In genomic region chr1:54679055-54679643, GRCh38 we compare ENCODE assay signal across 34 cellular contexts. TPM values are rescaled to one million over a fixed set of nuclear protein-coding genes. Genes with fewer than 3 reads are reported as not detected.
"Had no signal": no experiment of that assay in that cellular context is flagged by ENCODE, and none has a peak within 500 bp of the region (broad histone marks: within the 10 kb centered on the region; RNA-seq: fewer than 3 reads in every experiment).

No MANE protein-coding gene starts in this region.

- H3K27me3 Mint-ChIP-seq: activated CD4-positive, alpha-beta T cell treated with anti-CD3 and anti-CD28 coated beads for 36 hours; effector memory CD8-positive, alpha-beta T cell; stimulated activated naive CD8-positive, alpha-beta T cell treated with anti-CD3 and anti-CD28 coated beads, Interleukin-15, Interleukin-2, amounts not matched to agents 100 ng/mL and 50 ng/mL, for 24 hours; T-cell had no signal

- H3K27me3 ChIP-seq: ascending aorta, cardiac muscle cell, right atrium auricular region, thyroid gland, upper lobe of left lung had no signal

- H3K27ac ChIP-seq: ascending aorta, cardiac muscle cell, right atrium auricular region, thyroid gland, upper lobe of left lung had no signal

- H3K36me3 ChIP-seq: cardiac muscle cell, right atrium auricular region, upper lobe of left lung had no signal

- H3K9me3 Mint-ChIP-seq: activated naive CD4-positive, alpha-beta T cell treated with anti-CD3 and anti-CD28 coated beads for 36 hours; activated naive CD8-positive, alpha-beta T cell treated with anti-CD3 and anti-CD28 coated beads, Interleukin-2, amount 10 ng/mL, durations not matched to agents 7 days and 5 days; activated T-cell treated with anti-CD3 and anti-CD28 coated beads, Interleukin-2, amount 50 U/mL, for 72 hours; brain; effector memory CD8-positive, alpha-beta T cell; mesothelial cell of epicardium; naive B cell; stimulated activated naive CD8-positive, alpha-beta T cell treated with anti-CD3 and anti-CD28 coated beads, Interleukin-15, Interleukin-2, amounts not matched to agents 100 ng/mL and 50 ng/mL, for 24 hours; T-cell; T-helper 2 cell treated with Interferon-gamma antibody and Interleukin-4, amounts not matched to agents 5 μg/mL and 100 μg/mL, for 36 hours had no signal

- H3K27ac Mint-ChIP-seq: activated CD4-positive, alpha-beta T cell treated with anti-CD3 and anti-CD28 coated beads for 36 hours; activated naive CD4-positive, alpha-beta T cell treated with anti-CD3 and anti-CD28 coated beads for 36 hours; activated naive CD8-positive, alpha-beta T cell treated with anti-CD3 and anti-CD28 coated beads, Interleukin-2, amount 10 ng/mL, durations not matched to agents 7 days and 5 days; activated T-cell treated with anti-CD3 and anti-CD28 coated beads, Interleukin-2, amount 50 U/mL, for 72 hours; brain; effector memory CD8-positive, alpha-beta T cell; mesothelial cell of epicardium; stimulated activated naive CD8-positive, alpha-beta T cell treated with anti-CD3 and anti-CD28 coated beads, Interleukin-15, Interleukin-2, amounts not matched to agents 100 ng/mL and 50 ng/mL, for 24 hours; T-cell; T-helper 2 cell treated with Interferon-gamma antibody and Interleukin-4, amounts not matched to agents 5 μg/mL and 100 μg/mL, for 36 hours had no signal

- H3K4me3 Mint-ChIP-seq: activated CD4-positive, alpha-beta T cell treated with anti-CD3 and anti-CD28 coated beads for 36 hours; activated naive CD4-positive, alpha-beta T cell treated with anti-CD3 and anti-CD28 coated beads for 36 hours; activated naive CD8-positive, alpha-beta T cell treated with anti-CD3 and anti-CD28 coated beads, Interleukin-2, amount 10 ng/mL, durations not matched to agents 7 days and 5 days; activated T-cell treated with anti-CD3 and anti-CD28 coated beads, Interleukin-2, amount 50 U/mL, for 72 hours; brain; effector memory CD8-positive, alpha-beta T cell; mesothelial cell of epicardium; naive B cell; stimulated activated naive CD8-positive, alpha-beta T cell treated with anti-CD3 and anti-CD28 coated beads, Interleukin-15, Interleukin-2, amounts not matched to agents 100 ng/mL and 50 ng/mL, for 24 hours; T-cell; T-helper 2 cell treated with Interferon-gamma antibody and Interleukin-4, amounts not matched to agents 5 μg/mL and 100 μg/mL, for 36 hours had no signal

- DNase-seq: activated CD4-positive, alpha-beta T cell treated with anti-CD3 and anti-CD28 coated beads for 36 hours; activated CD4-positive, CD25-positive, alpha-beta regulatory T cell; activated naive CD4-positive, alpha-beta T cell treated with anti-CD3 and anti-CD28 coated beads for 36 hours; activated naive CD8-positive, alpha-beta T cell treated with anti-CD3 and anti-CD28 coated beads, Interleukin-2, amount 10 ng/mL, durations not matched to agents 7 days and 5 days; activated T-cell treated with anti-CD3 and anti-CD28 coated beads for 4 hours; activated T-cell treated with anti-CD3 and anti-CD28 coated beads, Interleukin-2, amount 50 U/mL, for 72 hours; cortex of kidney; effector memory CD8-positive, alpha-beta T cell; foreskin fibroblast; head of caudate nucleus; hippocampal formation; left cardiac atrium; left ventricle myocardium superior; mammary epithelial cell; naive B cell; stimulated activated CD4-positive, alpha-beta T cell treated with anti-CD3 and anti-CD28 coated beads, Interleukin-15, amount 100 ng/mL, for 24 hours; stimulated activated CD4-positive, alpha-beta T cell treated with anti-CD3 and anti-CD28 coated beads, Interleukin-2, amount 100 ng/mL, for 24 hours; substantia nigra; T-cell; thyroid gland had no signal

- ATAC-seq: activated CD4-positive, alpha-beta T cell treated with anti-CD3 and anti-CD28 coated beads for 36 hours; activated T-cell treated with anti-CD3 and anti-CD28 coated beads, Interleukin-2, amount 50 U/mL, for 72 hours; effector memory CD8-positive, alpha-beta T cell; left ventricle myocardium superior; T-cell had no signal

- H3K4me1 ChIP-seq: ascending aorta, right atrium auricular region, thyroid gland, upper lobe of left lung had no signal

- H3K4me2 ChIP-seq: smooth muscle cell had no signal

- H3K36me3 Mint-ChIP-seq: activated naive CD8-positive, alpha-beta T cell treated with anti-CD3 and anti-CD28 coated beads, Interleukin-2, amount 10 ng/mL, durations not matched to agents 7 days and 5 days; brain; mesothelial cell of epicardium; naive B cell; T-cell had no signal

- H3K4me1 Mint-ChIP-seq: activated CD4-positive, alpha-beta T cell treated with anti-CD3 and anti-CD28 coated beads for 36 hours; mesothelial cell of epicardium; naive B cell; T-cell had no signal

- H3K4me3 ChIP-seq: ascending aorta, cardiac muscle cell, right atrium auricular region, smooth muscle cell, thyroid gland, upper lobe of left lung had no signal

RNA-seq across cellular contexts. Expression of gene MROH7, which starts 37.6 kb away (rescaled TPM):
- total RNA-seq: pulmonary artery endothelial cell had no signal
- polyA plus RNA-seq: keratinocyte, mammary epithelial cell, neural cell had no signal

RNA-seq across cellular contexts. Expression of gene FAM151A, which starts 55.8 kb away (rescaled TPM):
- total RNA-seq: activated CD4-positive, alpha-beta T cell treated with anti-CD3 and anti-CD28 coated beads for 36 hours; activated naive CD4-positive, alpha-beta T cell treated with anti-CD3 and anti-CD28 coated beads for 36 hours; activated naive CD8-positive, alpha-beta T cell treated with anti-CD3 and anti-CD28 coated beads, Interleukin-2, amount 10 ng/mL, durations not matched to agents 7 days and 5 days; activated T-cell treated with anti-CD3 and anti-CD28 coated beads, Interleukin-2, amount 50 U/mL, for 72 hours; ascending aorta; cerebellum; endothelial cell of umbilical vein; mesothelial cell of epicardium; pulmonary artery endothelial cell; smooth muscle cell; T-cell; thyroid gland; upper lobe of left lung had no signal
- polyA plus RNA-seq: endothelial cell of umbilical vein, neural cell, smooth muscle cell had no signal
